Comparison of ENCODE assay signal across 11 cellular contexts in genomic region chr3:190064112-190064511, GRCh38. TPM values are rescaled to one million over a fixed set of nuclear protein-coding genes. Genes with fewer than 3 reads are reported as not detected.
DNase-seq lines count a peak whose midpoint lies in the region; ATAC-seq, FAIRE-seq and TF ChIP-seq lines count a peak whose summit lies in the region.
"Had no signal": no experiment of that assay in that cellular context is flagged by ENCODE, and none has a peak within 500 bp of the region (broad histone marks: within the 10 kb centered on the region; RNA-seq: fewer than 3 reads in every experiment).

No MANE protein-coding gene starts in this region.

- H3K9me3 ChIP-seq in keratinocyte (ENCODE audit: control insufficient read depth, low read depth, low read length) = no peaks in the 10 kb centered on the region

- FAIRE-seq in keratinocyte (lab: Jason Lieb, UNC) (peak; percentile 86), urothelium cell line (lab: Jason Lieb, UNC) (no peak)
- FAIRE-seq: G401.6 had no signal

- no peak overlapping the region for H3K4me3 ChIP-seq in keratinocyte (ENCODE audit: control insufficient read depth in 2 of 3, extremely low read depth in 1 of 3, insufficient read depth in 2 of 3, low read depth in 1 of 3, low read length in 3 of 3)

- H2AFZ ChIP-seq in keratinocyte (ENCODE audit: control insufficient read depth, low read length) = no peak overlapping the region
- H2AFZ ChIP-seq: parathyroid adenoma had no signal

- DNase-seq in HPDE6-E6E7 (ENCODE audit: extremely low spot score) (peak; percentile 47), astrocyte of the hippocampus (ENCODE audit: low read depth, low spot score) (peak; percentile 84), keratinocyte (ENCODE audit: low read depth, low spot score) (peak; percentile 45), urothelium cell line (ENCODE audit: low spot score) (peak; percentile 59), cortex of kidney (lab: John Stamatoyannopoulos, UW) (no peak)
- DNase-seq: Karpas-422, NCI-H510A treated with DMSO at 0.1 percent for 48 hours had no signal

- no peaks in the 10 kb centered on the region for H3K27me3 ChIP-seq in keratinocyte (ENCODE audit: control insufficient read depth, extremely low read depth, insufficient read depth, low read length)

- H3K4me2 ChIP-seq in keratinocyte (ENCODE audit: control insufficient read depth, extremely low read depth, insufficient read depth, low read depth, low read length) = peak overlapping the region; percentile 54

- peaks cover 51% of the 10 kb centered on the region for H3K79me2 ChIP-seq in keratinocyte (ENCODE audit: control insufficient read depth, insufficient read depth, low read length)
- H3K79me2 ChIP-seq: parathyroid adenoma had no signal

- H4K20me1 ChIP-seq in keratinocyte (ENCODE audit: control insufficient read depth, extremely low read depth, insufficient read depth, low read length) = no peaks in the 10 kb centered on the region

- H3K36me3 ChIP-seq in keratinocyte (ENCODE audit: control insufficient read depth in 2 of 2, extremely low read depth in 1 of 2, insufficient read depth in 2 of 2, low read length in 2 of 2) = no peaks in the 10 kb centered on the region

- no peak overlapping the region for H3K9ac ChIP-seq in keratinocyte (ENCODE audit: control insufficient read depth, extremely low read depth, insufficient read depth, low read length)
- H3K9ac ChIP-seq: parathyroid adenoma had no signal

- TF ChIP-seq CTCF in keratinocyte (optimal IDR thresholded peaks at IDR 0.05 in 1 of 3, IDR thresholded peaks at IDR 0.05 in 1 of 3, conservative IDR thresholded peaks at IDR 0.05 in 1 of 3; ENCODE audit: extremely low read depth in 1 of 3, insufficient read depth in 2 of 3, low read length in 3 of 3) = no peak

- peak overlapping the region; percentile 46 for H3K27ac ChIP-seq in keratinocyte (ENCODE audit: control insufficient read depth, insufficient read depth, low read length)
- H3K27ac ChIP-seq: parathyroid adenoma had no signal

- dilution Hi-C loops in keratinocyte (cut with MboI; ENCODE audit: extremely low pct_ligation_motif_present, low sequenced_read_pairs) = no loop called here

- H3K9me1 ChIP-seq in keratinocyte (ENCODE audit: control insufficient read depth, extremely low read depth, insufficient read depth, low read length) = peaks cover 2% of the 10 kb centered on the region

- ATAC-seq in HG03378 (IDR thresholded peaks at IDR 0.05; ENCODE audit: unreplicated experiment) (no peak), HG03159 (IDR thresholded peaks at IDR 0.05; ENCODE audit: unreplicated experiment) (no peak)

- H3K4me1 ChIP-seq in keratinocyte (ENCODE audit: control insufficient read depth, extremely low read depth, insufficient read depth, low read length) = peaks cover 18% of the 10 kb centered on the region
- H3K4me1 ChIP-seq: parathyroid adenoma had no signal

RNA-seq across cellular contexts. Expression of gene P3H2, which starts 56.6 kb away (rescaled TPM):
- 80.7 to 115 TPM (median 91.4 TPM) in 3 replicates for polyA plus RNA-seq in keratinocyte
- 160 TPM for polyA plus RNA-seq in keratinocyte (2011; ENCODE audit: low read depth)
- 56.0 and 77.5 TPM in 2 replicates for polyA plus RNA-seq in keratinocyte (2011; cell fraction: cytosol; rRNA removed)
- 143 and 179 TPM in 2 replicates for polyA plus RNA-seq in keratinocyte (2011; cell fraction: nucleus; rRNA removed)
- polyA plus RNA-seq in keratinocyte (2012; ENCODE audit: low replicate concordance) = 43.2 and 72.1 TPM in 2 replicates
- polyA minus RNA-seq in keratinocyte = 27.9 to 146 TPM (median 80.1 TPM) in 3 replicates
- polyA minus RNA-seq in keratinocyte (2011; cell fraction: cytosol; rRNA and poly(A)+ RNA removed) = 72.9 TPM
- 119 and 286 TPM in 2 replicates for polyA minus RNA-seq in keratinocyte (2011; cell fraction: nucleus; rRNA and poly(A)+ RNA removed)
